In the genomic region with DNA sequence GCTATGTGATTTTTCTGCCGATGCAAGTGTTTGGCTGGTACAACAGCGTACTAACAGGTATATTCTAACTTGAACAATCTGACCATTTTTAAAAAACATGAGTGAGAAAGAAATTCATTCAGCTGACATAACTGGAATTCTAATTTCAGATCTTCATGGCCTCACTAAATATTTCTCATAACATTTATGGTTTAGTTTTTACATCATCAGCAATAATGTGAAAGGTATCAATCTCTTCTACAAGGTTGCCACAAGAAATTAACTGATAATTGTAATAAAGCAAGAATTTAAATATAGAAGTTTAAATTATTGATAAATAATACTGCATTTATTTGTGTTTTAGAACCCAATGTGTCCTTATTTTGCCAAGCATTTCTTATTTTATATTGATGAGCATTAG, we compare ENCODE assay signal across 29 cellular contexts. TPM values are rescaled to one million over a fixed set of nuclear protein-coding genes. Genes with fewer than 3 reads are reported as not detected.
"Had no signal": no experiment of that assay in that cellular context is flagged by ENCODE, and none has a peak within 500 bp of the region (broad histone marks: within the 10 kb centered on the region; RNA-seq: fewer than 3 reads in every experiment).

No MANE protein-coding gene starts in this region.

- H3K27ac ChIP-seq: stomach, suprapubic skin, testis, thoracic aorta, thyroid gland, tibial artery, tibial nerve, upper lobe of left lung, upper lobe of right lung, vagina had no signal

- ATAC-seq: stimulated activated effector memory CD8-positive, alpha-beta T cell treated with anti-CD3 and anti-CD28 coated beads, Interleukin-12 subunit alpha, Interleukin-12 subunit beta, amount 100 ng/mL, for 72 hours; stimulated activated memory B cell treated with anti-CD40 and anti-IgM and Interleukin-4, amounts not matched to agents 10 μg/mL and 1 μg/mL and 100 μg/mL, for 72 hours; stimulated activated naive B cell treated with anti-CD40 and anti-IgM and Interleukin-4, amounts not matched to agents 10 μg/mL and 1 μg/mL and 100 μg/mL, for 72 hours; stimulated activated naive CD8-positive, alpha-beta T cell treated with anti-CD3 and anti-CD28 coated beads, Interleukin-15, amount 100 ng/mL, for 72 hours; stimulated activated naive CD8-positive, alpha-beta T cell treated with anti-CD3 and anti-CD28 coated beads, Interleukin-15, Interleukin-2, amounts not matched to agents 100 U/mL and 50 U/mL, for 24 hours; upper lobe of right lung had no signal

- H3K36me3 Mint-ChIP-seq: stimulated activated effector memory CD8-positive, alpha-beta T cell treated with anti-CD3 and anti-CD28 coated beads, Interleukin-12 subunit alpha, Interleukin-12 subunit beta, amount 100 ng/mL, for 72 hours; stimulated activated memory B cell treated with anti-CD40 and anti-IgM and Interleukin-4, amounts not matched to agents 10 μg/mL and 1 μg/mL and 100 μg/mL, for 72 hours; stimulated activated naive B cell treated with anti-CD40 and anti-IgM and Interleukin-4, amounts not matched to agents 10 μg/mL and 1 μg/mL and 100 μg/mL, for 72 hours; type B pancreatic cell had no signal

- H3K9me3 Mint-ChIP-seq: stimulated activated effector memory CD8-positive, alpha-beta T cell treated with anti-CD3 and anti-CD28 coated beads, Interleukin-12 subunit alpha, Interleukin-12 subunit beta, amount 100 ng/mL, for 72 hours; stimulated activated memory B cell treated with anti-CD40 and anti-IgM and Interleukin-4, amounts not matched to agents 10 μg/mL and 1 μg/mL and 100 μg/mL, for 72 hours; stimulated activated naive B cell treated with anti-CD40 and anti-IgM and Interleukin-4, amounts not matched to agents 10 μg/mL and 1 μg/mL and 100 μg/mL, for 72 hours; stimulated activated naive CD8-positive, alpha-beta T cell treated with anti-CD3 and anti-CD28 coated beads, Interleukin-15, amount 100 ng/mL, for 72 hours; stimulated activated naive CD8-positive, alpha-beta T cell treated with anti-CD3 and anti-CD28 coated beads, Interleukin-15, Interleukin-2, amounts not matched to agents 100 ng/mL and 50 ng/mL, for 24 hours; type B pancreatic cell had no signal

- H3K36me3 ChIP-seq: stomach, suprapubic skin, thoracic aorta, thyroid gland, tibial artery, tibial nerve, transverse colon, upper lobe of left lung, upper lobe of right lung, uterus, vagina had no signal

- H3K9me3 ChIP-seq: stomach, suprapubic skin, testis, thoracic aorta, thyroid gland, tibial artery, tibial nerve, transverse colon, upper lobe of left lung, upper lobe of right lung, uterus, vagina had no signal

- H3K27ac Mint-ChIP-seq: stimulated activated effector memory CD8-positive, alpha-beta T cell treated with anti-CD3 and anti-CD28 coated beads, Interleukin-12 subunit alpha, Interleukin-12 subunit beta, amount 100 ng/mL, for 72 hours; stimulated activated memory B cell treated with anti-CD40 and anti-IgM and Interleukin-4, amounts not matched to agents 10 μg/mL and 1 μg/mL and 100 μg/mL, for 72 hours; stimulated activated naive B cell treated with anti-CD40 and anti-IgM and Interleukin-4, amounts not matched to agents 10 μg/mL and 1 μg/mL and 100 μg/mL, for 72 hours; stimulated activated naive CD8-positive, alpha-beta T cell treated with anti-CD3 and anti-CD28 coated beads, Interleukin-15, amount 100 ng/mL, for 72 hours; stimulated activated naive CD8-positive, alpha-beta T cell treated with anti-CD3 and anti-CD28 coated beads, Interleukin-15, Interleukin-2, amounts not matched to agents 100 ng/mL and 50 ng/mL, for 24 hours; type B pancreatic cell had no signal

- H3K4me3 ChIP-seq: stomach, suprapubic skin, testis, thoracic aorta, thyroid gland, tibial artery, tibial nerve, transverse colon, upper lobe of left lung, upper lobe of right lung, uterus, vagina had no signal

- H3K27me3 ChIP-seq: testis, thyroid gland, tibial artery, uterus, vagina had no signal

- FAIRE-seq: urothelium cell line had no signal

- H3K4me1 ChIP-seq: testis, thyroid gland, upper lobe of right lung, uterus had no signal

- DNase-seq: stimulated activated CD4-positive, alpha-beta T cell treated with anti-CD3 and anti-CD28 coated beads, Interleukin-2, amount 100 ng/mL, for 48 hours; stimulated activated CD4-positive, alpha-beta T cell treated with anti-CD3 and anti-CD28 coated beads, Interleukin-4, amount 100 ng/mL, for 1 hour; stimulated activated CD4-positive, alpha-beta T cell treated with anti-CD3 and anti-CD28 coated beads, Interleukin-4, amount 100 ng/mL, for 24 hours; stimulated activated CD4-positive, alpha-beta T cell treated with anti-CD3 and anti-CD28 coated beads, Interleukin-4, amount 100 ng/mL, for 4 hours; stimulated activated CD8-positive, alpha-beta memory T cell treated with anti-CD3 and anti-CD28 coated beads, Interleukin-4, amount 100 ng/mL, for 48 hours; stimulated activated naive B cell treated with anti-CD40 and anti-IgM and Interleukin-4, amounts not matched to agents 10 μg/mL and 1 μg/mL and 100 μg/mL, for 72 hours; stimulated activated naive CD4-positive, alpha-beta T cell; stimulated activated naive CD4-positive, alpha-beta T cell treated with Interleukin-2 at 50 U/mL for 16 hours; stimulated activated naive CD8-positive, alpha-beta T cell treated with anti-CD3 and anti-CD28 coated beads, Interleukin-15, amount 100 ng/mL, for 72 hours; stimulated activated naive CD8-positive, alpha-beta T cell treated with anti-CD3 and anti-CD28 coated beads, Interleukin-15, Interleukin-2, amounts not matched to agents 100 U/mL and 50 U/mL, for 24 hours; stomach; substantia nigra; testis; thyroid gland; tibial artery; transverse colon; trophoblast cell; upper lobe of left lung; upper lobe of right lung; uterus had no signal

- H3K4me3 Mint-ChIP-seq: stimulated activated effector memory CD8-positive, alpha-beta T cell treated with anti-CD3 and anti-CD28 coated beads, Interleukin-12 subunit alpha, Interleukin-12 subunit beta, amount 100 ng/mL, for 72 hours; stimulated activated memory B cell treated with anti-CD40 and anti-IgM and Interleukin-4, amounts not matched to agents 10 μg/mL and 1 μg/mL and 100 μg/mL, for 72 hours; stimulated activated naive B cell treated with anti-CD40 and anti-IgM and Interleukin-4, amounts not matched to agents 10 μg/mL and 1 μg/mL and 100 μg/mL, for 72 hours; stimulated activated naive CD8-positive, alpha-beta T cell treated with anti-CD3 and anti-CD28 coated beads, Interleukin-15, amount 100 ng/mL, for 72 hours; stimulated activated naive CD8-positive, alpha-beta T cell treated with anti-CD3 and anti-CD28 coated beads, Interleukin-15, Interleukin-2, amounts not matched to agents 100 ng/mL and 50 ng/mL, for 24 hours; type B pancreatic cell had no signal

RNA-seq across cellular contexts. Expression of a gene that starts 5.2 kb away (rescaled TPM):
- total RNA-seq: vagina had no signal
